In the genomic region with DNA sequence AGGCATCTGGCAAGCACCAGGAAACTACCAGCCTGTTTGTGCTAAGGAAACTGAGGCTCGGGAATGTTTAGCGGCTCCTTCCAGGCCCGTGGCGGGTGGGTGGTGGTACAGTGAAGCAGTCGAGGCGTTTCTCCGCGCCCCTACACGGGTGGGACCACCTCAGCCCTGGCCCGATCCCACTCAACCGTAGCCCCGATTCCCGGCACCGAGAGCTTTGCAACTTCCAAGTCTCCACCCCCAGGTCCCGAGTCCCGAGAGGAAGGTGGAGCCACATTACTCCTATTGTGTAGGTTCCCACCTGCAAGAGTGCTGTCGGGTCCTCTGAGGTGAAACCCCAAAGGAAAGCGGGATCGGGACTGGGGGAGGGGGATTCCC, we compare ENCODE assay signal across 8 cellular contexts. TPM values are rescaled to one million over a fixed set of nuclear protein-coding genes. Genes with fewer than 3 reads are reported as not detected.
A peak's percentile ranks its signal among the peaks of the same experiment; 100 is the strongest.
DNase-seq lines count a peak whose midpoint lies in the region; ATAC-seq and TF ChIP-seq lines count a peak whose summit lies in the region.

No MANE protein-coding gene starts in this region.

- H3K9me3 ChIP-seq in HEK293 (ENCODE audit: control insufficient read depth, insufficient read depth, low read depth, low read length): no peaks in the 10 kb centered on the region
- no peaks in the 10 kb centered on the region for H3K9me3 ChIP-seq in PC-9 (ENCODE audit: insufficient read depth, low read depth)
- H3K9me3 ChIP-seq in neuronal stem cell (replicated peaks in 1 of 2; ENCODE audit: control insufficient read depth in 2 of 2, insufficient read depth in 1 of 2, low read depth in 1 of 2, low read length in 2 of 2): no peaks in the 10 kb centered on the region

- H3K4ac ChIP-seq in neuronal stem cell (ENCODE audit: low read length): peak overlapping the region; percentile 39

- DNase-seq in COLO668 (lab: John Stamatoyannopoulos, UW; ENCODE audit: unreplicated experiment): peak; percentile 81
- no peak for DNase-seq in PC-9
- no peak for DNase-seq in neuronal stem cell (ENCODE audit: low spot score)
- DNase-seq in CD1c-positive myeloid dendritic cell (ENCODE audit: extremely low spot score): no peak
- no peak for DNase-seq in activated CD4-positive, alpha-beta T cell treated with anti-CD3 and anti-CD28 coated beads, Interleukin-2, amount 50 U/mL, for 48 hours

- H3K79me1 ChIP-seq in neuronal stem cell (ENCODE audit: low read depth, low read length): peaks cover 4% of the 10 kb centered on the region

- WGBS in neuronal stem cell (ENCODE audit: extremely low coverage in 2 of 2, insufficient read length in 2 of 2, insufficient replicate concordance in 1 of 2), 2 donors: no CpG with 5 or more reads among the region's 19 CpGs

- no peak overlapping the region for H2BK12ac ChIP-seq in neuronal stem cell (ENCODE audit: low read length)

- H3K27ac ChIP-seq in HEK293 (ENCODE audit: extremely low read depth, low read depth, low read length) (peak overlapping the region; percentile 77), PC-9 (peak overlapping the region; percentile 59), neuronal stem cell (replicated peaks; ENCODE audit: low read length) (peak overlapping the region; percentile 85)

- H2BK120ac ChIP-seq in neuronal stem cell (ENCODE audit: low read depth, low read length): no peak overlapping the region

- peaks cover 0 to 27% of the 10 kb centered on the region in 2 experiments; a peak in 2 of 3 replicates for H3K36me3 ChIP-seq in HEK293 (ENCODE audit: control insufficient read depth in 2 of 2, insufficient read depth in 1 of 2, low read length in 2 of 2)
- 0 out of 2 replicates have a peak, but pooled peaks cover 7% of the 10 kb centered on the region for H3K36me3 ChIP-seq in PC-9 (ENCODE audit: low read depth)
- H3K36me3 ChIP-seq in neuronal stem cell (replicated peaks in 1 of 2; ENCODE audit: control insufficient read depth in 2 of 2, insufficient read depth in 2 of 2, low read length in 2 of 2): peaks cover 9 to 31% of the 10 kb centered on the region in 2 donors

- peak overlapping the region; percentile 95 for H2AK5ac ChIP-seq in neuronal stem cell (ENCODE audit: low read depth, low read length)

- peak overlapping the region; percentile 73 for H3K4me3 ChIP-seq in HEK293 (ENCODE audit: low read depth, low read length)
- H3K4me3 ChIP-seq in PC-9: peak overlapping the region; percentile 61
- peak overlapping the region; percentile 92 for H3K4me3 ChIP-seq in neuronal stem cell (ENCODE audit: low read length in 2 of 2)

- intact Hi-C loops in PC-9 (cut with micrococcal nuclease; ENCODE audit: unreplicated experiment): loop anchor here (1.0 to 5.0 kb wide), 6 partner anchors 25 to 553 kb away; partner anchors contain the start of gene BBS1

- TSS peak; percentile 68 for BruUV-seq in PC-9 (replicated peaks; lab: Mats Ljungman, UMichigan)

- H3K23ac ChIP-seq in neuronal stem cell (ENCODE audit: low read depth, low read length, poor library complexity): peak overlapping the region; percentile 50

- ATAC-seq in esophagus mucosa: peak; percentile 42
- no peak for ATAC-seq in HG02571 (IDR thresholded peaks at IDR 0.05; ENCODE audit: unreplicated experiment)

- H3K9me2 ChIP-seq in PC-9 (ENCODE audit: insufficient read depth): no peaks in the 10 kb centered on the region

- H2AFZ ChIP-seq in PC-9 (peak overlapping the region; percentile 72), neuronal stem cell (ENCODE audit: low read length) (peak overlapping the region; percentile 90)

- H4K91ac ChIP-seq in neuronal stem cell (ENCODE audit: low read depth, low read length, poor library complexity): peak overlapping the region; percentile 7

- peaks cover 12% of the 10 kb centered on the region; the same call in 1 of the 2 replicates for H4K20me1 ChIP-seq in PC-9 (ENCODE audit: insufficient read depth)

- no peaks in the 10 kb centered on the region for H3K27me3 ChIP-seq in PC-9 (ENCODE audit: insufficient read depth, low read depth)
- no peaks in the 10 kb centered on the region for H3K27me3 ChIP-seq in neuronal stem cell (ENCODE audit: control insufficient read depth in 3 of 3, insufficient read depth in 3 of 3, low read depth in 1 of 3, low read length in 3 of 3)

- H3K4me1 ChIP-seq in HEK293 (ENCODE audit: control insufficient read depth, insufficient read depth, low read length): no peaks in the 10 kb centered on the region
- H3K4me1 ChIP-seq in PC-9 (replicated peaks; ENCODE audit: insufficient read depth): peaks cover 7% of the 10 kb centered on the region
- peaks cover 0 to 15% of the 10 kb centered on the region in 2 donors for H3K4me1 ChIP-seq in neuronal stem cell (ENCODE audit: control insufficient read depth in 2 of 2, insufficient read depth in 1 of 2, low read depth in 1 of 2, low read length in 2 of 2)

- H2BK5ac ChIP-seq in neuronal stem cell (ENCODE audit: low read length): peak overlapping the region; percentile 84

- H2BK15ac ChIP-seq in neuronal stem cell (ENCODE audit: low read length): no peak overlapping the region

- POLR2A ChIA-PET in HEK293 (lab: Yijun Ruan, JAX) (interaction anchor here (1.0 to 3.6 kb wide), 16 partner anchors 11 to 376 kb away, joined by 3 to 64 read pairs (median 5); partner anchors contain the start of genes ACTN3, BBS1, MRPL11 and PELI3), PC-9 (lab: Charles Lee; ENCODE audit: unreplicated experiment) (interaction anchor here (0.5 to 1.0 kb wide), 10 partner anchors 13 to 894 kb away, joined by 3 to 17 read pairs (median 4); partner anchors contain the start of genes BBS1 and RBM4B)

- H4K8ac ChIP-seq in neuronal stem cell (ENCODE audit: low read depth, low read length): no peak overlapping the region

- H3K14ac ChIP-seq in neuronal stem cell (ENCODE audit: low read length): no peak overlapping the region

- H3K4me2 ChIP-seq in PC-9: peak overlapping the region; percentile 82
- H3K4me2 ChIP-seq in neuronal stem cell (ENCODE audit: insufficient read depth, low read length, poor library complexity, severe bottlenecking): peak overlapping the region; percentile 81

- H3K9ac ChIP-seq in neuronal stem cell (ENCODE audit: low read depth, low read length, poor library complexity): peak overlapping the region; percentile 91

- CTCF ChIA-PET in HEK293 (lab: Yijun Ruan, JAX): interaction anchor here (0.9 to 2.6 kb wide), 8 partner anchors 11 to 229 kb away, joined by 3 to 20 read pairs (median 4); partner anchors contain the start of genes MRPL11 and RBM4B
- CTCF ChIA-PET in PC-9 (lab: Charles Lee): interaction anchor here (0.9 to 1.7 kb wide), 3 partner anchors 71 to 199 kb away, joined by 3 to 7 read pairs (median 4); partner anchors contain the start of gene RBM4B

- H3F3A ChIP-seq in PC-9 (ENCODE audit: insufficient read depth, low read depth): peaks cover 12% of the 10 kb centered on the region; the same call in 1 of the 2 replicates

- no peak for TF ChIP-seq CTCF in HEK293 (tag by site-specific recombination; IDR thresholded peaks at IDR 0.05)
- no peak for TF ChIP-seq CTCF in PC-9 (conservative IDR thresholded peaks at IDR 0.05)

- peak overlapping the region; percentile 94 for H3K18ac ChIP-seq in neuronal stem cell (ENCODE audit: low read length)

- peaks cover 22% of the 10 kb centered on the region for H3K79me2 ChIP-seq in PC-9 (ENCODE audit: low read depth)

TF ChIP-seq in HEK293, 187 proteins besides CTCF, POLR2A, EP300 and RAD21 (continues in another document):
- TF ChIP-seq SCRT2 (tag by site-specific recombination; IDR thresholded peaks at IDR 0.05): peak; percentile 83; the same call in 1 of the 2 replicates
- TF ChIP-seq, protein P1, sequence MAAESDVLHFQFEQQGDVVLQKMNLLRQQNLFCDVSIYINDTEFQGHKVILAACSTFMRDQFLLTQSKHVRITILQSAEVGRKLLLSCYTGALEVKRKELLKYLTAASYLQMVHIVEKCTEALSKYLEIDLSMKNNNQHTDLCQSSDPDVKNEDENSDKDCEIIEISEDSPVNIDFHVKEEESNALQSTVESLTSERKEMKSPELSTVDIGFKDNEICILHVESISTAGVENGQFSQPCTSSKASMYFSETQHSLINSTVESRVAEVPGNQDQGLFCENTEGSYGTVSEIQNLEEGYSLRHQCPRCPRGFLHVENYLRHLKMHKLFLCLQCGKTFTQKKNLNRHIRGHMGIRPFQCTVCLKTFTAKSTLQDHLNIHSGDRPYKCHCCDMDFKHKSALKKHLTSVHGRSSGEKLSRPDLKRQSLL (tag by site-specific recombination; IDR thresholded peaks at IDR 0.05): no peak
- TF ChIP-seq ZNF529 (tag by site-specific recombination; IDR thresholded peaks at IDR 0.05; ENCODE audit: insufficient replicate concordance): no peak
- TF ChIP-seq ZNF157 (tag by site-specific recombination; IDR thresholded peaks at IDR 0.05): no peak
- TF ChIP-seq ZBTB26 (tag by site-specific recombination; optimal IDR thresholded peaks at IDR 0.05): no peak
- no peak for TF ChIP-seq ZBTB1 (tag by site-specific recombination; IDR thresholded peaks at IDR 0.05)
- no peak for TF ChIP-seq ZNF23 (tag by site-specific recombination; IDR thresholded peaks at IDR 0.05; ENCODE audit: borderline replicate concordance)
- 0 out of 2 replicates have a peak, but pooled peaks have one; percentile 19 for TF ChIP-seq ZFHX2 (tag by site-specific recombination; conservative IDR thresholded peaks at IDR 0.05)
- TF ChIP-seq ZNF585B (tag by site-specific recombination; IDR thresholded peaks at IDR 0.05): no peak
- TF ChIP-seq ZNF677 (tag by site-specific recombination; IDR thresholded peaks at IDR 0.05): no peak

RNA-seq across cellular contexts. Expression of gene DPP3, which starts 0.5 kb away (rescaled TPM):
- total RNA-seq in PC-9 (2021): 76.2 and 80.0 TPM in 2 replicates
- total RNA-seq in esophagus mucosa: 46.9 TPM
- polyA plus RNA-seq in neuronal stem cell (2013, experiment 1 of 2): 23.4 TPM
- polyA plus RNA-seq in neuronal stem cell (2013, experiment 2 of 2): 23.8 TPM

RNA-seq across cellular contexts. Expression of gene PELI3, which starts 13.0 kb away (rescaled TPM):
- total RNA-seq in PC-9 (2021) (14.0 and 18.0 TPM in 2 replicates), esophagus mucosa (3.7 TPM)
- polyA plus RNA-seq in neuronal stem cell (2013, experiment 1 of 2): 6.4 TPM
- 6.3 TPM for polyA plus RNA-seq in neuronal stem cell (2013, experiment 2 of 2)

RNA-seq across cellular contexts. Expression of gene BBS1, which starts 30.7 kb away (rescaled TPM):
- 56.1 and 63.4 TPM in 2 replicates for total RNA-seq in PC-9 (2021)
- 11.8 TPM for total RNA-seq in esophagus mucosa
- polyA plus RNA-seq in neuronal stem cell (2013, experiment 1 of 2): 26.0 TPM
- 25.7 TPM for polyA plus RNA-seq in neuronal stem cell (2013, experiment 2 of 2)

RNA-seq across cellular contexts. Expression of gene MRPL11, which starts 41.1 kb away (rescaled TPM):
- 138 and 140 TPM in 2 replicates for total RNA-seq in PC-9 (2021)
- 66.4 TPM for total RNA-seq in esophagus mucosa
- 108 TPM for polyA plus RNA-seq in neuronal stem cell (2013, experiment 1 of 2)
- 108 TPM for polyA plus RNA-seq in neuronal stem cell (2013, experiment 2 of 2)

RNA-seq across cellular contexts. Expression of gene NPAS4, which starts 58.9 kb away (rescaled TPM):
- total RNA-seq in PC-9 (2021): not detected in 2 replicates
- total RNA-seq in esophagus mucosa: not detected
- 0.74 TPM for polyA plus RNA-seq in neuronal stem cell (2013, experiment 1 of 2)
- 0.62 TPM for polyA plus RNA-seq in neuronal stem cell (2013, experiment 2 of 2)
